Comparison of ENCODE assay signal across 36 cellular contexts in genomic region chr13:23786607-23787006, GRCh38.
"Had no signal": no experiment of that assay in that cellular context is flagged by ENCODE, and none has a peak within 500 bp of the region (broad histone marks: within the 10 kb centered on the region; RNA-seq: fewer than 3 reads in every experiment).

No MANE protein-coding gene starts in this region.

- H3K27ac Mint-ChIP-seq: activated B cell treated with CpG ODN at 0.5 μM for 24 hours; activated CD4-positive, alpha-beta memory T cell treated with anti-CD3 and anti-CD28 coated beads for 36 hours; activated CD4-positive, alpha-beta T cell treated with anti-CD3 and anti-CD28 coated beads, Interleukin-2, amount 10 ng/mL, durations not matched to agents 24 days and 14 days; activated CD8-positive, alpha-beta T cell treated with anti-CD3 and anti-CD28 coated beads for 36 hours; activated naive CD4-positive, alpha-beta T cell treated with anti-CD3 and anti-CD28 coated beads, Interleukin-2, amount 10 ng/mL, durations not matched to agents 7 days and 5 days; activated naive CD4-positive, alpha-beta T cell treated with anti-CD3 and anti-CD28 coated beads, Interleukin-2, amount 50 U/mL, for 24 hours; activated naive CD8-positive, alpha-beta T cell; activated naive CD8-positive, alpha-beta T cell treated with anti-CD3 and anti-CD28 coated beads, Interleukin-2, amount 10 ng/mL, durations not matched to agents 7 days and 5 days; activated naive CD8-positive, alpha-beta T cell treated with anti-CD3 and anti-CD28 coated beads, Interleukin-2, amount 50 U/mL, for 24 hours; activated T-helper 2 cell treated with anti-CD3 and anti-CD28 coated beads, Interferon-gamma antibody, Interleukin-2, Interleukin-4, amounts not matched to agents 10 μg/mL and 5 μg/mL and 100 μg/mL, durations not matched to agents 14 hours and 24 hours and 36 hours; brain; T-helper 1 cell treated with Interleukin-12 subunit alpha and Interleukin-12 subunit beta and Interleukin-4 antibody, amounts not matched to agents 30 μg/mL and 1 μg/mL, for 36 hours; T-helper 2 cell treated with Interferon-gamma antibody and Interleukin-4, amounts not matched to agents 5 μg/mL and 100 μg/mL, for 36 hours had no signal

- H3K9me3 ChIP-seq: ascending aorta had no signal

- H3K4me1 Mint-ChIP-seq: activated CD4-positive, alpha-beta T cell treated with anti-CD3 and anti-CD28 coated beads, Interleukin-2, amount 10 ng/mL, durations not matched to agents 24 days and 14 days; activated naive CD4-positive, alpha-beta T cell treated with anti-CD3 and anti-CD28 coated beads, Interleukin-2, amount 10 ng/mL, durations not matched to agents 7 days and 5 days; activated naive CD4-positive, alpha-beta T cell treated with anti-CD3 and anti-CD28 coated beads, Interleukin-2, amount 50 U/mL, for 24 hours; activated naive CD8-positive, alpha-beta T cell treated with anti-CD3 and anti-CD28 coated beads, Interleukin-2, amount 10 ng/mL, durations not matched to agents 7 days and 5 days; brain had no signal

- H3K4me1 ChIP-seq: ascending aorta had no signal

- H3K27ac ChIP-seq: ascending aorta, cardiac muscle cell, VCaP had no signal

- ATAC-seq: activated CD8-positive, alpha-beta T cell treated with anti-CD3 and anti-CD28 coated beads for 36 hours; activated naive CD8-positive, alpha-beta T cell treated with anti-CD3 and anti-CD28 coated beads, Interleukin-2, amount 50 U/mL, for 24 hours; activated T-cell treated with anti-CD3 and anti-CD28 coated beads, Interleukin-2, amount 50 U/mL, for 4 hours had no signal

- H3K4me3 ChIP-seq: ascending aorta, cardiac muscle cell had no signal

- H3K36me3 Mint-ChIP-seq: activated naive CD4-positive, alpha-beta T cell treated with anti-CD3 and anti-CD28 coated beads, Interleukin-2, amount 10 ng/mL, durations not matched to agents 7 days and 5 days; activated naive CD8-positive, alpha-beta T cell treated with anti-CD3 and anti-CD28 coated beads, Interleukin-2, amount 10 ng/mL, durations not matched to agents 7 days and 5 days had no signal

- H3K4me3 Mint-ChIP-seq: activated B cell treated with CpG ODN at 0.5 μM for 24 hours; activated CD4-positive, alpha-beta memory T cell treated with anti-CD3 and anti-CD28 coated beads for 36 hours; activated CD4-positive, alpha-beta T cell treated with anti-CD3 and anti-CD28 coated beads, Interleukin-2, amount 10 ng/mL, durations not matched to agents 24 days and 14 days; activated CD8-positive, alpha-beta T cell treated with anti-CD3 and anti-CD28 coated beads for 36 hours; activated naive CD4-positive, alpha-beta T cell treated with anti-CD3 and anti-CD28 coated beads, Interleukin-2, amount 10 ng/mL, durations not matched to agents 7 days and 5 days; activated naive CD4-positive, alpha-beta T cell treated with anti-CD3 and anti-CD28 coated beads, Interleukin-2, amount 50 U/mL, for 24 hours; activated naive CD8-positive, alpha-beta T cell; activated naive CD8-positive, alpha-beta T cell treated with anti-CD3 and anti-CD28 coated beads, Interleukin-2, amount 10 ng/mL, durations not matched to agents 7 days and 5 days; activated naive CD8-positive, alpha-beta T cell treated with anti-CD3 and anti-CD28 coated beads, Interleukin-2, amount 50 U/mL, for 24 hours; activated T-cell treated with anti-CD3 and anti-CD28 coated beads, Interleukin-2, amount 50 U/mL, for 4 hours; brain; central memory CD8-positive, alpha-beta T cell; T-helper 1 cell treated with Interleukin-12 subunit alpha and Interleukin-12 subunit beta and Interleukin-4 antibody, amounts not matched to agents 30 μg/mL and 1 μg/mL, for 36 hours; T-helper 2 cell treated with Interferon-gamma antibody and Interleukin-4, amounts not matched to agents 5 μg/mL and 100 μg/mL, for 36 hours had no signal

- DNase-seq: activated B cell treated with CpG ODN at 0.5 μM for 24 hours; activated CD4-positive, alpha-beta memory T cell treated with anti-CD3 and anti-CD28 coated beads for 36 hours; activated CD4-positive, alpha-beta T cell treated with anti-CD3 and anti-CD28 coated beads for 4 hours; activated CD4-positive, alpha-beta T cell treated with anti-CD3 and anti-CD28 coated beads, Interleukin-2, amount 10 ng/mL, durations not matched to agents 24 days and 14 days; activated CD4-positive, alpha-beta T cell treated with anti-CD3 and anti-CD28 coated beads, Interleukin-2, amount 50 U/mL, for 1 hour; activated CD4-positive, alpha-beta T cell treated with anti-CD3 and anti-CD28 coated beads, Interleukin-2, amount 50 U/mL, for 4 hours; activated CD4-positive, CD25-positive, alpha-beta regulatory T cell treated with anti-CD3 and anti-CD28 coated beads, Interleukin-2, amount 50 U/mL, for 72 hours; activated CD8-positive, alpha-beta memory T cell treated with anti-CD3 and anti-CD28 coated beads, Interleukin-2, amount 50 U/mL, for 4 hours; activated CD8-positive, alpha-beta T cell treated with anti-CD3 and anti-CD28 coated beads for 36 hours; activated effector memory CD4-positive, alpha-beta T cell treated with Interleukin-2 at 50 U/mL for 16 hours; activated gamma-delta T cell; activated naive CD4-positive, alpha-beta T cell treated with anti-CD3 and anti-CD28 coated beads, Interleukin-2, amount 10 ng/mL, durations not matched to agents 7 days and 5 days; activated naive CD4-positive, alpha-beta T cell treated with Interleukin-2 at 50 U/mL for 16 hours; activated naive CD8-positive, alpha-beta T cell treated with anti-CD3 and anti-CD28 coated beads, Interleukin-2, amount 10 ng/mL, durations not matched to agents 7 days and 5 days; activated naive CD8-positive, alpha-beta T cell treated with anti-CD3 and anti-CD28 coated beads, Interleukin-2, amount 50 U/mL, for 24 hours; activated T-cell treated with anti-CD3 and anti-CD28 coated beads for 4 hours; activated T-cell treated with anti-CD3 and anti-CD28 coated beads, Interleukin-2, amount 50 U/mL, for 1 hour; activated T-cell treated with anti-CD3 and anti-CD28 coated beads, Interleukin-2, amount 50 U/mL, for 4 hours; amygdala; anterior cingulate cortex; caudate nucleus; cerebellar nuclear complex; T-helper 1 cell; T-helper 2 cell; T-helper 9 cell had no signal

- H3K36me3 ChIP-seq: ascending aorta, cardiac muscle cell had no signal

- H3K27me3 Mint-ChIP-seq: activated B cell treated with CpG ODN at 0.5 μM for 24 hours; activated CD4-positive, alpha-beta memory T cell treated with anti-CD3 and anti-CD28 coated beads for 36 hours; activated CD4-positive, alpha-beta T cell treated with anti-CD3 and anti-CD28 coated beads, Interleukin-2, amount 10 ng/mL, durations not matched to agents 24 days and 14 days; activated CD8-positive, alpha-beta T cell treated with anti-CD3 and anti-CD28 coated beads for 36 hours; activated naive CD4-positive, alpha-beta T cell treated with anti-CD3 and anti-CD28 coated beads, Interleukin-2, amount 10 ng/mL, durations not matched to agents 7 days and 5 days; activated naive CD4-positive, alpha-beta T cell treated with anti-CD3 and anti-CD28 coated beads, Interleukin-2, amount 50 U/mL, for 24 hours; activated naive CD8-positive, alpha-beta T cell; activated naive CD8-positive, alpha-beta T cell treated with anti-CD3 and anti-CD28 coated beads, Interleukin-2, amount 10 ng/mL, durations not matched to agents 7 days and 5 days; activated naive CD8-positive, alpha-beta T cell treated with anti-CD3 and anti-CD28 coated beads, Interleukin-2, amount 50 U/mL, for 24 hours; brain; central memory CD8-positive, alpha-beta T cell had no signal

- H3K9me3 Mint-ChIP-seq: activated B cell treated with CpG ODN at 0.5 μM for 24 hours; activated CD4-positive, alpha-beta T cell treated with anti-CD3 and anti-CD28 coated beads, Interleukin-2, amount 10 ng/mL, durations not matched to agents 24 days and 14 days; activated CD8-positive, alpha-beta T cell treated with anti-CD3 and anti-CD28 coated beads for 36 hours; activated naive CD4-positive, alpha-beta T cell treated with anti-CD3 and anti-CD28 coated beads, Interleukin-2, amount 50 U/mL, for 24 hours; activated naive CD8-positive, alpha-beta T cell treated with anti-CD3 and anti-CD28 coated beads, Interleukin-2, amount 10 ng/mL, durations not matched to agents 7 days and 5 days; activated naive CD8-positive, alpha-beta T cell treated with anti-CD3 and anti-CD28 coated beads, Interleukin-2, amount 50 U/mL, for 24 hours; activated T-cell treated with anti-CD3 and anti-CD28 coated beads, Interleukin-2, amount 50 U/mL, for 4 hours; central memory CD8-positive, alpha-beta T cell; T-helper 1 cell treated with Interleukin-12 subunit alpha and Interleukin-12 subunit beta and Interleukin-4 antibody, amounts not matched to agents 30 μg/mL and 1 μg/mL, for 36 hours; T-helper 2 cell treated with Interferon-gamma antibody and Interleukin-4, amounts not matched to agents 5 μg/mL and 100 μg/mL, for 36 hours had no signal

- FAIRE-seq: bronchial epithelial cell had no signal

- H3K27me3 ChIP-seq: ascending aorta, cardiac muscle cell had no signal
